In genomic region chr15:48862705-48863104, GRCh38 we compare ENCODE assay signal across 2 cellular contexts.
TF ChIP-seq lines count a peak whose summit lies in the region.

No MANE protein-coding gene starts in this region.

TF ChIP-seq in GM12878, 131 proteins besides CTCF, POLR2A, EP300 and RAD21:
- TF ChIP-seq ZBTB33 (IDR thresholded peaks at IDR 0.05): no peak
- TF ChIP-seq, protein P1, sequence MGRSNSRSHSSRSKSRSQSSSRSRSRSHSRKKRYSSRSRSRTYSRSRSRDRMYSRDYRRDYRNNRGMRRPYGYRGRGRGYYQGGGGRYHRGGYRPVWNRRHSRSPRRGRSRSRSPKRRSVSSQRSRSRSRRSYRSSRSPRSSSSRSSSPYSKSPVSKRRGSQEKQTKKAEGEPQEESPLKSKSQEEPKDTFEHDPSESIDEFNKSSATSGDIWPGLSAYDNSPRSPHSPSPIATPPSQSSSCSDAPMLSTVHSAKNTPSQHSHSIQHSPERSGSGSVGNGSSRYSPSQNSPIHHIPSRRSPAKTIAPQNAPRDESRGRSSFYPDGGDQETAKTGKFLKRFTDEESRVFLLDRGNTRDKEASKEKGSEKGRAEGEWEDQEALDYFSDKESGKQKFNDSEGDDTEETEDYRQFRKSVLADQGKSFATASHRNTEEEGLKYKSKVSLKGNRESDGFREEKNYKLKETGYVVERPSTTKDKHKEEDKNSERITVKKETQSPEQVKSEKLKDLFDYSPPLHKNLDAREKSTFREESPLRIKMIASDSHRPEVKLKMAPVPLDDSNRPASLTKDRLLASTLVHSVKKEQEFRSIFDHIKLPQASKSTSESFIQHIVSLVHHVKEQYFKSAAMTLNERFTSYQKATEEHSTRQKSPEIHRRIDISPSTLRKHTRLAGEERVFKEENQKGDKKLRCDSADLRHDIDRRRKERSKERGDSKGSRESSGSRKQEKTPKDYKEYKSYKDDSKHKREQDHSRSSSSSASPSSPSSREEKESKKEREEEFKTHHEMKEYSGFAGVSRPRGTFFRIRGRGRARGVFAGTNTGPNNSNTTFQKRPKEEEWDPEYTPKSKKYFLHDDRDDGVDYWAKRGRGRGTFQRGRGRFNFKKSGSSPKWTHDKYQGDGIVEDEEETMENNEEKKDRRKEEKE (IDR thresholded peaks at IDR 0.05): no peak
- no peak for TF ChIP-seq KAT2A (conservative IDR thresholded peaks at IDR 0.05; ENCODE audit: control insufficient read depth, low read depth, low read length)
- 0 out of 4 replicates have a peak, but pooled peaks of 1 of the 2 experiments have one; percentile 13 for TF ChIP-seq IKZF2 (IDR thresholded peaks at IDR 0.05)
- TF ChIP-seq CREB1 (IDR thresholded peaks at IDR 0.05; ENCODE audit: low read depth): no peak
- TF ChIP-seq USF1 (IDR thresholded peaks at IDR 0.05; ENCODE audit: borderline replicate concordance, extremely low read length, insufficient read depth, low read depth, low read length): no peak
- no peak for TF ChIP-seq DPF2 (IDR thresholded peaks at IDR 0.05)
- peak; percentile 36; the same call in 1 of the 2 replicates for TF ChIP-seq EED (IDR thresholded peaks at IDR 0.05; ENCODE audit: low read depth)
- no peak for TF ChIP-seq GABPA (IDR thresholded peaks at IDR 0.05; ENCODE audit: low read depth)
- TF ChIP-seq JUNB (IDR thresholded peaks at IDR 0.05): 0 out of 2 replicates have a peak, but pooled peaks have one; percentile 10
- no peak for TF ChIP-seq YY1 (IDR thresholded peaks at IDR 0.05; ENCODE audit: low read depth, low read length)
- no peak for TF ChIP-seq STAT1 (conservative IDR thresholded peaks at IDR 0.05)
- no peak for TF ChIP-seq ATF3 (IDR thresholded peaks at IDR 0.05; ENCODE audit: borderline replicate concordance, extremely low read depth, low read depth, low read length)
- TF ChIP-seq, protein P2, sequence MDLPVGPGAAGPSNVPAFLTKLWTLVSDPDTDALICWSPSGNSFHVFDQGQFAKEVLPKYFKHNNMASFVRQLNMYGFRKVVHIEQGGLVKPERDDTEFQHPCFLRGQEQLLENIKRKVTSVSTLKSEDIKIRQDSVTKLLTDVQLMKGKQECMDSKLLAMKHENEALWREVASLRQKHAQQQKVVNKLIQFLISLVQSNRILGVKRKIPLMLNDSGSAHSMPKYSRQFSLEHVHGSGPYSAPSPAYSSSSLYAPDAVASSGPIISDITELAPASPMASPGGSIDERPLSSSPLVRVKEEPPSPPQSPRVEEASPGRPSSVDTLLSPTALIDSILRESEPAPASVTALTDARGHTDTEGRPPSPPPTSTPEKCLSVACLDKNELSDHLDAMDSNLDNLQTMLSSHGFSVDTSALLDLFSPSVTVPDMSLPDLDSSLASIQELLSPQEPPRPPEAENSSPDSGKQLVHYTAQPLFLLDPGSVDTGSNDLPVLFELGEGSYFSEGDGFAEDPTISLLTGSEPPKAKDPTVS (IDR thresholded peaks at IDR 0.05; ENCODE audit: low read depth, low read length): no peak
- no peak for TF ChIP-seq RFX5 (IDR thresholded peaks at IDR 0.05; ENCODE audit: low read depth, low read length)

TF ChIP-seq in SK-N-SH treated with all-trans-retinoic acid at 6 μM for 48 hours, 23 proteins besides CTCF, POLR2A, EP300 and RAD21 (continued from another document):
- TF ChIP-seq, protein P3, sequence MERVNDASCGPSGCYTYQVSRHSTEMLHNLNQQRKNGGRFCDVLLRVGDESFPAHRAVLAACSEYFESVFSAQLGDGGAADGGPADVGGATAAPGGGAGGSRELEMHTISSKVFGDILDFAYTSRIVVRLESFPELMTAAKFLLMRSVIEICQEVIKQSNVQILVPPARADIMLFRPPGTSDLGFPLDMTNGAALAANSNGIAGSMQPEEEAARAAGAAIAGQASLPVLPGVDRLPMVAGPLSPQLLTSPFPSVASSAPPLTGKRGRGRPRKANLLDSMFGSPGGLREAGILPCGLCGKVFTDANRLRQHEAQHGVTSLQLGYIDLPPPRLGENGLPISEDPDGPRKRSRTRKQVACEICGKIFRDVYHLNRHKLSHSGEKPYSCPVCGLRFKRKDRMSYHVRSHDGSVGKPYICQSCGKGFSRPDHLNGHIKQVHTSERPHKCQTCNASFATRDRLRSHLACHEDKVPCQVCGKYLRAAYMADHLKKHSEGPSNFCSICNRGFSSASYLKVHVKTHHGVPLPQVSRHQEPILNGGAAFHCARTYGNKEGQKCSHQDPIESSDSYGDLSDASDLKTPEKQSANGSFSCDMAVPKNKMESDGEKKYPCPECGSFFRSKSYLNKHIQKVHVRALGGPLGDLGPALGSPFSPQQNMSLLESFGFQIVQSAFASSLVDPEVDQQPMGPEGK (CRISPR knock-in tag; IDR thresholded peaks at IDR 0.05; ENCODE audit: borderline replicate concordance): no peak
- TF ChIP-seq RARB (CRISPR knock-in tag; IDR thresholded peaks at IDR 0.05): no peak
- no peak for TF ChIP-seq ZNF8 (CRISPR knock-in tag; IDR thresholded peaks at IDR 0.05)
- TF ChIP-seq ISL1 (CRISPR knock-in tag; IDR thresholded peaks at IDR 0.05): no peak
- no peak for TF ChIP-seq ZC3H10 (CRISPR knock-in tag; IDR thresholded peaks at IDR 0.05)
- no peak for TF ChIP-seq OSR1 (CRISPR knock-in tag; IDR thresholded peaks at IDR 0.05)
- TF ChIP-seq TCF4 (CRISPR knock-in tag; IDR thresholded peaks at IDR 0.05; ENCODE audit: borderline replicate concordance): no peak
- TF ChIP-seq GLIS3 (CRISPR knock-in tag; IDR thresholded peaks at IDR 0.05): no peak
- no peak for TF ChIP-seq CSDC2 (CRISPR knock-in tag; IDR thresholded peaks at IDR 0.05)
- TF ChIP-seq ZNF70 (CRISPR knock-in tag; IDR thresholded peaks at IDR 0.05): no peak
- no peak for TF ChIP-seq ARNTL (CRISPR knock-in tag; IDR thresholded peaks at IDR 0.05; ENCODE audit: borderline replicate concordance, low read depth)
- no peak for TF ChIP-seq TOX (CRISPR knock-in tag; IDR thresholded peaks at IDR 0.05; ENCODE audit: borderline replicate concordance)
- TF ChIP-seq ESRRG (CRISPR knock-in tag; IDR thresholded peaks at IDR 0.05): no peak
